Comparison of ENCODE assay signal across 26 cellular contexts in the genomic region with DNA sequence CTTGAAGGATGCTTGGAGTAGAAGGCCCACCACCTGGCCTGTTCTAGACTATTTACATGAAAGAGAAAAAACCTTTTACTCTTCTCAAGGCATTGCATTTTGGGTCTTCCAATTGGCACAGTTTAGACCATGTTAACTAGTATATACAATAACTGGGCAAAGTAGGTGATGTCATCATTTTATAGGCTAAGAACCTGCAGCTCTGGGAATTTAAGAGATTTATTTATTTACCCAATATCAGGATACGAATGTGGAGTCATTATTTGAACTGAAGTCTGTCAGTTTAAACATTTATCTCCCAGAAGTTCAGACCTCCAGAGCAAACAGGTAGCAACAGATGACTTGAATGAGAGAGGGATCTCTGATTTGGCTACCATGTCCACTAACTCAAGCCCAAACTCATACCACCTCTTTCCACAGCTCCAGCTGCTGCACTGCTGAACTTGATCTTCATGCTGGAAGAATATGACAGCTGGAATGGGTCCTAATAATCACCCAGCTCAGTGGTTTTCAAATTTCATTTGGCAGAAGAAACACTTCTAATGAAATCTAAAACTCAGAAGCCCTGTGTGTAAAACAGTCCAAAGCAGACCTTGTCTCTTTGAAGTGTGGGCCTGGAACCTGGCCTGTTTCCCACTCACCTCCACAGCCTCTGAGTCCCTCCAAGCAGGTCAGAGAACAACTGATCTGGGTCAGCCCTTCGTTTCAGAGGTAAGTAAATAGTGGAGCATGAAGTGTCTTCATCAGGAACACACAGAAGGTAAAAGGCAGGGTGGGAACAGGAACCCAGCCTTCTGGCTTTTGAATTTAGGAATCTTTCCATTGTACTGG.
A peak's percentile ranks its signal among the peaks of the same experiment; 100 is the strongest.
DNase-seq lines count a peak whose midpoint lies in the region; TF ChIP-seq lines count a peak whose summit lies in the region.
"Had no signal": no experiment of that assay in that cellular context is flagged by ENCODE, and none has a peak within 500 bp of the region (broad histone marks: within the 10 kb centered on the region; RNA-seq: fewer than 3 reads in every experiment).

No MANE protein-coding gene starts in this region.

- H3K4me1 ChIP-seq in HEK293 (ENCODE audit: control insufficient read depth, insufficient read depth, low read length) (no peaks in the 10 kb centered on the region), esophagus muscularis mucosa (peaks cover 0 to 10% (median 6%) of the 10 kb centered on the region in 4 donors)

- H3K9me3 Mint-ChIP-seq in type B pancreatic cell: peaks cover 8% of the 10 kb centered on the region
- H3K9me3 Mint-ChIP-seq: effector memory CD8-positive, alpha-beta T cell had no signal

- H3K27ac Mint-ChIP-seq in type B pancreatic cell: no peak overlapping the region
- H3K27ac Mint-ChIP-seq: activated CD4-positive, alpha-beta T cell treated with anti-CD3 and anti-CD28 coated beads for 36 hours; activated naive CD8-positive, alpha-beta T cell treated with anti-CD3 and anti-CD28 coated beads for 36 hours; CD14-positive monocyte; effector memory CD8-positive, alpha-beta T cell; immature natural killer cell; memory B cell; stimulated activated memory B cell treated with anti-CD40 and anti-IgM and Interleukin-4, amounts not matched to agents 10 μg/mL and 1 μg/mL and 100 μg/mL, for 72 hours had no signal

- DNase-seq in NCI-H446 treated with DMSO at 0.1 percent for 48 hours (lab: John Stamatoyannopoulos, UW) (peak; percentile 49), esophagus muscularis mucosa (ENCODE audit: extremely low spot score) (peak; percentile 60), type B pancreatic cell (ENCODE audit: extremely low spot score, unreplicated experiment) (no peak), NK-92 (lab: John Stamatoyannopoulos, UW; ENCODE audit: unreplicated experiment) (no peak), NCI-H345 treated with DMSO at 0.1 percent for 48 hours (lab: John Stamatoyannopoulos, UW; ENCODE audit: unreplicated experiment) (no peak), globus pallidus (ENCODE audit: low spot score) (no peak)
- DNase-seq: activated CD4-positive, alpha-beta T cell treated with anti-CD3 and anti-CD28 coated beads for 36 hours; activated effector memory CD4-positive, alpha-beta T cell treated with anti-CD3 and anti-CD28 coated beads, Interleukin-2, amount 50 U/mL, for 16 hours; activated naive CD8-positive, alpha-beta T cell treated with anti-CD3 and anti-CD28 coated beads for 36 hours; activated T-cell treated with anti-CD3 and anti-CD28 coated beads, Interleukin-2, amount 50 U/mL, for 1 hour; cortex of kidney; effector memory CD8-positive, alpha-beta T cell; immature natural killer cell; KBM-7; left colon; MM.1S; NCI-H226; NCI-H748 treated with DMSO at 0.1 percent for 48 hours; posterior cingulate gyrus; right cardiac atrium; stimulated activated CD4-positive, alpha-beta T cell treated with anti-CD3 and anti-CD28 coated beads, Interleukin-4, amount 100 ng/mL, for 4 hours; T-helper 2 cell had no signal

- CTCF ChIA-PET in HEK293 (lab: Yijun Ruan, JAX): interaction anchor here (6.3 kb wide), 1 partner anchor 14 kb away, joined by 43 read pairs; no protein-coding TSS in a partner anchor

- H3K27me3 Mint-ChIP-seq in type B pancreatic cell: peaks cover 53% of the 10 kb centered on the region
- H3K27me3 Mint-ChIP-seq: memory B cell; stimulated activated memory B cell treated with anti-CD40 and anti-IgM and Interleukin-4, amounts not matched to agents 10 μg/mL and 1 μg/mL and 100 μg/mL, for 72 hours had no signal

- H3K36me3 ChIP-seq in HEK293 (ENCODE audit: control insufficient read depth in 2 of 2, insufficient read depth in 1 of 2, low read length in 2 of 2) (no peaks in the 10 kb centered on the region), esophagus muscularis mucosa (no peaks in the 10 kb centered on the region)

- TF ChIP-seq POLR2A in esophagus muscularis mucosa (IDR thresholded peaks at IDR 0.05; ENCODE audit: low read depth): no peak

- TF ChIP-seq EP300 in esophagus muscularis mucosa (IDR thresholded peaks at IDR 0.05): no peak

- H3K4me3 Mint-ChIP-seq in type B pancreatic cell: no peak overlapping the region
- H3K4me3 Mint-ChIP-seq: activated CD4-positive, alpha-beta T cell treated with anti-CD3 and anti-CD28 coated beads for 36 hours; activated naive CD8-positive, alpha-beta T cell treated with anti-CD3 and anti-CD28 coated beads for 36 hours; CD14-positive monocyte; effector memory CD8-positive, alpha-beta T cell; immature natural killer cell; memory B cell; stimulated activated memory B cell treated with anti-CD40 and anti-IgM and Interleukin-4, amounts not matched to agents 10 μg/mL and 1 μg/mL and 100 μg/mL, for 72 hours had no signal

- POLR2A ChIA-PET in HEK293 (lab: Yijun Ruan, JAX): no interaction called here

- peaks cover 16% of the 10 kb centered on the region for H3K36me3 Mint-ChIP-seq in type B pancreatic cell
- H3K36me3 Mint-ChIP-seq: activated naive CD8-positive, alpha-beta T cell treated with anti-CD3 and anti-CD28 coated beads for 36 hours; CD14-positive monocyte; immature natural killer cell; stimulated activated memory B cell treated with anti-CD40 and anti-IgM and Interleukin-4, amounts not matched to agents 10 μg/mL and 1 μg/mL and 100 μg/mL, for 72 hours had no signal

- no peak overlapping the region for H3K4me3 ChIP-seq in HEK293 (ENCODE audit: low read depth, low read length)
- H3K4me3 ChIP-seq in esophagus muscularis mucosa: no peak overlapping the region

- H3K27me3 ChIP-seq in esophagus muscularis mucosa: no peaks in the 10 kb centered on the region

- whole genome bisulfite sequencing in esophagus muscularis mucosa: 77% methylated on average over 2 of the region's 2 CpGs

- intact Hi-C loops in esophagus muscularis mucosa (cut with DNase I): no loop called here

- no peaks in the 10 kb centered on the region for H3K4me1 Mint-ChIP-seq in type B pancreatic cell (ENCODE audit: unreplicated experiment)
- H3K4me1 Mint-ChIP-seq: activated CD4-positive, alpha-beta T cell treated with anti-CD3 and anti-CD28 coated beads for 36 hours; activated naive CD8-positive, alpha-beta T cell treated with anti-CD3 and anti-CD28 coated beads for 36 hours; CD14-positive monocyte; immature natural killer cell had no signal

- H3K9me3 ChIP-seq in HEK293 (ENCODE audit: control insufficient read depth, insufficient read depth, low read depth, low read length) (no peaks in the 10 kb centered on the region), esophagus muscularis mucosa (no peaks in the 10 kb centered on the region)

- H3K27ac ChIP-seq in HEK293 (ENCODE audit: extremely low read depth, low read depth, low read length): no peak overlapping the region
- no peak overlapping the region for H3K27ac ChIP-seq in esophagus muscularis mucosa (replicated peaks in 1 of 4)

- no peak for TF ChIP-seq CTCF in HEK293 (tag by site-specific recombination; IDR thresholded peaks at IDR 0.05)
- TF ChIP-seq CTCF in esophagus muscularis mucosa (IDR thresholded peaks at IDR 0.05): no peak
- no peak for TF ChIP-seq CTCF in type B pancreatic cell (conservative IDR thresholded peaks at IDR 0.05)

TF ChIP-seq in HEK293, 187 proteins besides CTCF, POLR2A, EP300 and RAD21:
- no peak for TF ChIP-seq ZNF169 (tag by site-specific recombination; IDR thresholded peaks at IDR 0.05)
- TF ChIP-seq, protein P1, sequence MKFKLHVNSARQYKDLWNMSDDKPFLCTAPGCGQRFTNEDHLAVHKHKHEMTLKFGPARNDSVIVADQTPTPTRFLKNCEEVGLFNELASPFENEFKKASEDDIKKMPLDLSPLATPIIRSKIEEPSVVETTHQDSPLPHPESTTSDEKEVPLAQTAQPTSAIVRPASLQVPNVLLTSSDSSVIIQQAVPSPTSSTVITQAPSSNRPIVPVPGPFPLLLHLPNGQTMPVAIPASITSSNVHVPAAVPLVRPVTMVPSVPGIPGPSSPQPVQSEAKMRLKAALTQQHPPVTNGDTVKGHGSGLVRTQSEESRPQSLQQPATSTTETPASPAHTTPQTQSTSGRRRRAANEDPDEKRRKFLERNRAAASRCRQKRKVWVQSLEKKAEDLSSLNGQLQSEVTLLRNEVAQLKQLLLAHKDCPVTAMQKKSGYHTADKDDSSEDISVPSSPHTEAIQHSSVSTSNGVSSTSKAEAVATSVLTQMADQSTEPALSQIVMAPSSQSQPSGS (tag by site-specific recombination; IDR thresholded peaks at IDR 0.05; ENCODE audit: low read depth): peak; percentile 78; the same call in 1 of the 2 replicates
- TF ChIP-seq, protein P2, sequence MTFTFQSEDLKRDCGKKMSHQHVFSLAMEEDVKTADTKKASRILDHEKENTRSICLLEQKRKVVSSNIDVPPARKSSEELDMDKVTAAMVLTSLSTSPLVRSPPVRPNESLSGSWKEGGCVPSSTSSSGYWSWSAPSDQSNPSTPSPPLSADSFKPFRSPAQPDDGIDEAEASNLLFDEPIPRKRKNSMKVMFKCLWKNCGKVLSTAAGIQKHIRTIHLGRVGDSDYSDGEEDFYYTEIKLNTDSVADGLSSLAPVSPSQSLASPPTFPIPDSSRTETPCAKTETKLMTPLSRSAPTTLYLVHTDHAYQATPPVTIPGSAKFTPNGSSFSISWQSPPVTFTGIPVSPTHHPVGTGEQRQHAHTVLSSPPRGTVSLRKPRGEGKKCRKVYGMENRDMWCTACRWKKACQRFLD (tag by site-specific recombination; IDR thresholded peaks at IDR 0.05): no peak

Comparison
In these comparisons a context has a peak if more than half of its experiments do, and no peak if none do; other contexts are left out.
1. DNase-seq: peak in NCI-H446 treated with DMSO at 0.1 percent for 48 hours (single experiment) and esophagus muscularis mucosa (single experiment); none in type B pancreatic cell (single experiment), NK-92 (single experiment), NCI-H345 treated with DMSO at 0.1 percent for 48 hours (single experiment) and globus pallidus (single experiment).